ENCODE assay signal across 8 cellular contexts in genomic region chr10:43202224-43202656, GRCh38.
DNase-seq lines count a peak whose midpoint lies in the region; ATAC-seq and TF ChIP-seq lines count a peak whose summit lies in the region.

No MANE protein-coding gene starts in this region.

- in situ Hi-C loops in Panc1 (cut with HindIII; ENCODE audit: low pct_unique_long_range_greater_than_20kb, low sequenced_read_pairs): no loop called here

- intact Hi-C loops in Panc1 (cut with micrococcal nuclease; ENCODE audit: unreplicated experiment) (loop anchor here (2.0 kb wide), 1 partner anchor 147 kb away; no protein-coding TSS in a partner anchor), body of pancreas (cut with DNase I) (no loop called here), left colon (cut with DNase I, micrococcal nuclease) (no loop called here)

- H3K36me3 ChIP-seq in Panc1 (ENCODE audit: control insufficient read depth, insufficient read depth, low read length) (peaks cover 5% of the 10 kb centered on the region; the same call in 1 of the 2 replicates), body of pancreas (replicated peaks in 1 of 2; ENCODE audit: insufficient read depth in 1 of 2, low read depth in 2 of 2) (no peaks in the 10 kb centered on the region)

- CTCF ChIA-PET in Panc1 (lab: Charles Lee): interaction anchor here (0.6 to 0.9 kb wide), 7 partner anchors 20 to 1718 kb away, joined by 3 to 6 read pairs (median 4); no protein-coding TSS in a partner anchor

- ATAC-seq in GM18498 (IDR thresholded peaks at IDR 0.05; ENCODE audit: unreplicated experiment): peak; percentile 53
- ATAC-seq in HG02852 (IDR thresholded peaks at IDR 0.05; ENCODE audit: unreplicated experiment): peak; percentile 54
- peak; percentile 39 for ATAC-seq in Panc1
- ATAC-seq in body of pancreas: no peak
- peak; percentile 50 for ATAC-seq in left colon

- H3K4me1 ChIP-seq in Panc1 (ENCODE audit: control insufficient read depth, insufficient read depth, low read length) (peaks cover 9% of the 10 kb centered on the region), body of pancreas (peaks cover 11% of the 10 kb centered on the region)

- peak overlapping the region; percentile 50 to 69 for H3K4me3 ChIP-seq in Panc1 (ENCODE audit: low read depth in 2 of 2, low read length in 2 of 2)
- peak overlapping the region in 1 of 2 donors; percentile 9 for H3K4me3 ChIP-seq in body of pancreas

- H3K27ac ChIP-seq in Panc1 (ENCODE audit: low read length): no peak overlapping the region
- no peak overlapping the region for H3K27ac ChIP-seq in body of pancreas

- no TSS peak for BruUV-seq in Panc1 (replicated peaks; lab: Mats Ljungman, UMichigan)

- DNase-seq in Panc1 (ENCODE audit: low read depth, low spot score): no peak
- peak; percentile 19 to 27 (median 26) for DNase-seq in body of pancreas
- peak; percentile 34 to 51 for DNase-seq in left colon
- peak; percentile 61 for DNase-seq in stimulated activated CD4-positive, alpha-beta T cell treated with anti-CD3 and anti-CD28 coated beads, Interleukin-4, amount 100 ng/mL, for 24 hours
- DNase-seq in H4 (ENCODE audit: low spot score): no peak
- DNase-seq in kidney glomerular epithelial cell (lab: John Stamatoyannopoulos, UW): no peak

- H3K9me3 ChIP-seq in Panc1 (ENCODE audit: control insufficient read depth, insufficient read depth, low read depth, low read length) (no peaks in the 10 kb centered on the region), body of pancreas (no peaks in the 10 kb centered on the region)

- no peak for TF ChIP-seq POLR2A in body of pancreas (IDR thresholded peaks at IDR 0.05)

- POLR2A ChIA-PET in Panc1 (lab: Charles Lee): interaction anchor here (0.7 kb wide), 1 partner anchor 171 kb away, joined by 5 read pairs; no protein-coding TSS in a partner anchor

- WGBS in body of pancreas, 2 donors: 1 to 2% methylated on average over 9 to 28 of the region's 29 CpGs

- H3K27me3 ChIP-seq in Panc1 (ENCODE audit: control insufficient read depth, insufficient read depth, low read length): no peaks in the 10 kb centered on the region
- no peaks in the 10 kb centered on the region for H3K27me3 ChIP-seq in body of pancreas

- TF ChIP-seq CTCF in Panc1 (IDR thresholded peaks at IDR 0.05) (peak; percentile 91), body of pancreas (IDR thresholded peaks at IDR 0.05) (peak in 5 of 7 experiments; percentile 40 to 49 (median 44))

Comparison
In these comparisons a context has a peak if more than half of its experiments do, and no peak if none do; other contexts are left out.
1. DNase-seq: peak in body of pancreas (4 of 4), left colon (2 of 2) and stimulated activated CD4-positive, alpha-beta T cell treated with anti-CD3 and anti-CD28 coated beads, Interleukin-4, amount 100 ng/mL, for 24 hours (single experiment); none in Panc1 (single experiment), H4 (single experiment) and kidney glomerular epithelial cell (single experiment).